Comparison of ENCODE assay signal across 33 cellular contexts in genomic region chr2:177694348-177694747, GRCh38.
"Had no signal": no experiment of that assay in that cellular context is flagged by ENCODE, and none has a peak within 500 bp of the region (broad histone marks: within the 10 kb centered on the region; RNA-seq: fewer than 3 reads in every experiment).

No MANE protein-coding gene starts in this region.

- H3K9me3 ChIP-seq: adrenal gland, body of pancreas, gastrocnemius medialis, heart left ventricle had no signal

- H3K4me3 Mint-ChIP-seq: activated CD4-positive, alpha-beta memory T cell treated with anti-CD3 and anti-CD28 coated beads for 36 hours; activated CD4-positive, alpha-beta T cell treated with anti-CD3 and anti-CD28 coated beads for 36 hours; activated CD4-positive, alpha-beta T cell treated with anti-CD3 and anti-CD28 coated beads, Interleukin-2, amount 10 ng/mL, durations not matched to agents 24 days and 14 days; activated CD8-positive, alpha-beta memory T cell treated with anti-CD3 and anti-CD28 coated beads, Interleukin-2, amount 10 ng/mL, durations not matched to agents 7 days and 5 days; activated CD8-positive, alpha-beta T cell treated with anti-CD3 and anti-CD28 coated beads, Interleukin-2, amount 10 ng/mL, durations not matched to agents 7 days and 5 days; activated naive CD4-positive, alpha-beta T cell treated with anti-CD3 and anti-CD28 coated beads for 36 hours; activated naive CD4-positive, alpha-beta T cell treated with anti-CD3 and anti-CD28 coated beads, Interleukin-2, amount 50 U/mL, for 24 hours; activated naive CD8-positive, alpha-beta T cell treated with anti-CD3 and anti-CD28 coated beads for 36 hours; activated naive CD8-positive, alpha-beta T cell treated with anti-CD3 and anti-CD28 coated beads, Interleukin-2, amount 50 U/mL, for 24 hours; activated T-helper 1 cell treated with anti-CD3 and anti-CD28 coated beads, Interleukin-12 subunit alpha, Interleukin-12 subunit beta, Interleukin-2, Interleukin-4 antibody, amounts not matched to agents 30 ng/mL and 10 ng/mL and 1 ng/mL, durations not matched to agents 14 hours and 24 hours and 36 hours; T-helper 17 cell had no signal

- H3K4me3 ChIP-seq: adrenal gland, body of pancreas, gastrocnemius medialis, heart left ventricle had no signal

- FAIRE-seq: colon had no signal

- DNase-seq: activated CD4-positive, alpha-beta memory T cell treated with anti-CD3 and anti-CD28 coated beads for 36 hours; activated CD4-positive, alpha-beta T cell treated with anti-CD3 and anti-CD28 coated beads for 36 hours; activated CD4-positive, alpha-beta T cell treated with anti-CD3 and anti-CD28 coated beads, Interleukin-2, amount 10 ng/mL, durations not matched to agents 24 days and 14 days; activated CD4-positive, CD25-positive, alpha-beta regulatory T cell; activated CD4-positive, CD25-positive, alpha-beta regulatory T cell treated with anti-CD3 and anti-CD28 coated beads, Interleukin-2, amount 50 U/mL, for 72 hours; activated CD8-positive, alpha-beta memory T cell treated with anti-CD3 and anti-CD28 coated beads, Interleukin-2, amount 10 ng/mL, durations not matched to agents 7 days and 5 days; activated CD8-positive, alpha-beta memory T cell treated with anti-CD3 and anti-CD28 coated beads, Interleukin-2, amount 50 U/mL, for 4 hours; activated CD8-positive, alpha-beta T cell treated with anti-CD3 and anti-CD28 coated beads, Interleukin-2, amount 10 ng/mL, durations not matched to agents 7 days and 5 days; activated effector memory CD4-positive, alpha-beta T cell treated with anti-CD3 and anti-CD28 coated beads, Interleukin-2, amount 50 U/mL, for 16 hours; activated naive CD4-positive, alpha-beta T cell treated with anti-CD3 and anti-CD28 coated beads for 36 hours; activated naive CD8-positive, alpha-beta T cell treated with anti-CD3 and anti-CD28 coated beads for 36 hours; activated naive CD8-positive, alpha-beta T cell treated with anti-CD3 and anti-CD28 coated beads, Interleukin-2, amount 50 U/mL, for 24 hours; activated T-cell treated with anti-CD3 and anti-CD28 coated beads, Interleukin-2, amount 50 U/mL, for 1 hour; activated T-cell treated with anti-CD3 and anti-CD28 coated beads, Interleukin-2, amount 50 U/mL, for 48 hours; amygdala; aorta; body of pancreas; caudate nucleus; cortex of kidney; dermis blood vessel endothelial cell; effector CD8-positive, alpha-beta T cell; foreskin fibroblast; gastrocnemius medialis; glutamatergic neuron; heart left ventricle; T-helper 1 cell; T-helper 17 cell had no signal

- H3K4me1 Mint-ChIP-seq: activated CD4-positive, alpha-beta T cell treated with anti-CD3 and anti-CD28 coated beads for 36 hours; activated naive CD8-positive, alpha-beta T cell treated with anti-CD3 and anti-CD28 coated beads for 36 hours; activated naive CD8-positive, alpha-beta T cell treated with anti-CD3 and anti-CD28 coated beads, Interleukin-2, amount 50 U/mL, for 24 hours had no signal

- H3K27me3 ChIP-seq: adrenal gland, body of pancreas, gastrocnemius medialis, heart left ventricle had no signal

- ATAC-seq: activated CD4-positive, alpha-beta T cell treated with anti-CD3 and anti-CD28 coated beads for 36 hours; activated CD8-positive, alpha-beta memory T cell treated with anti-CD3 and anti-CD28 coated beads, Interleukin-2, amount 10 ng/mL, durations not matched to agents 7 days and 5 days; activated CD8-positive, alpha-beta T cell treated with anti-CD3 and anti-CD28 coated beads, Interleukin-2, amount 10 ng/mL, durations not matched to agents 7 days and 5 days; activated naive CD8-positive, alpha-beta T cell treated with anti-CD3 and anti-CD28 coated beads, Interleukin-2, amount 50 U/mL, for 24 hours; body of pancreas; esophagus mucosa; gastrocnemius medialis; heart left ventricle; T-helper 17 cell had no signal

- H3K9me3 Mint-ChIP-seq: activated CD4-positive, alpha-beta memory T cell treated with anti-CD3 and anti-CD28 coated beads for 36 hours; activated CD4-positive, alpha-beta T cell treated with anti-CD3 and anti-CD28 coated beads, Interleukin-2, amount 10 ng/mL, durations not matched to agents 24 days and 14 days; activated naive CD4-positive, alpha-beta T cell treated with anti-CD3 and anti-CD28 coated beads for 36 hours; activated naive CD4-positive, alpha-beta T cell treated with anti-CD3 and anti-CD28 coated beads, Interleukin-2, amount 50 U/mL, for 24 hours; activated naive CD8-positive, alpha-beta T cell treated with anti-CD3 and anti-CD28 coated beads for 36 hours; activated naive CD8-positive, alpha-beta T cell treated with anti-CD3 and anti-CD28 coated beads, Interleukin-2, amount 50 U/mL, for 24 hours; activated T-helper 1 cell treated with anti-CD3 and anti-CD28 coated beads, Interleukin-12 subunit alpha, Interleukin-12 subunit beta, Interleukin-2, Interleukin-4 antibody, amounts not matched to agents 30 ng/mL and 10 ng/mL and 1 ng/mL, durations not matched to agents 14 hours and 24 hours and 36 hours; activated T-helper 2 cell treated with anti-CD3 and anti-CD28 coated beads, Interferon-gamma antibody, Interleukin-2, Interleukin-4, amounts not matched to agents 10 μg/mL and 5 μg/mL and 100 μg/mL, durations not matched to agents 14 hours and 24 hours and 36 hours had no signal

- H3K27ac ChIP-seq: adrenal gland, body of pancreas, gastrocnemius medialis, heart left ventricle had no signal

- H3K36me3 ChIP-seq: adrenal gland, gastrocnemius medialis, heart left ventricle had no signal

- H3K27me3 Mint-ChIP-seq: activated naive CD8-positive, alpha-beta T cell treated with anti-CD3 and anti-CD28 coated beads, Interleukin-2, amount 50 U/mL, for 24 hours had no signal

- H3K27ac Mint-ChIP-seq: activated CD4-positive, alpha-beta memory T cell treated with anti-CD3 and anti-CD28 coated beads for 36 hours; activated CD4-positive, alpha-beta T cell treated with anti-CD3 and anti-CD28 coated beads for 36 hours; activated CD4-positive, alpha-beta T cell treated with anti-CD3 and anti-CD28 coated beads, Interleukin-2, amount 10 ng/mL, durations not matched to agents 24 days and 14 days; activated CD8-positive, alpha-beta memory T cell treated with anti-CD3 and anti-CD28 coated beads, Interleukin-2, amount 10 ng/mL, durations not matched to agents 7 days and 5 days; activated CD8-positive, alpha-beta T cell treated with anti-CD3 and anti-CD28 coated beads, Interleukin-2, amount 10 ng/mL, durations not matched to agents 7 days and 5 days; activated naive CD4-positive, alpha-beta T cell treated with anti-CD3 and anti-CD28 coated beads for 36 hours; activated naive CD4-positive, alpha-beta T cell treated with anti-CD3 and anti-CD28 coated beads, Interleukin-2, amount 50 U/mL, for 24 hours; activated naive CD8-positive, alpha-beta T cell treated with anti-CD3 and anti-CD28 coated beads for 36 hours; activated naive CD8-positive, alpha-beta T cell treated with anti-CD3 and anti-CD28 coated beads, Interleukin-2, amount 50 U/mL, for 24 hours; activated T-helper 1 cell treated with anti-CD3 and anti-CD28 coated beads, Interleukin-12 subunit alpha, Interleukin-12 subunit beta, Interleukin-2, Interleukin-4 antibody, amounts not matched to agents 30 ng/mL and 10 ng/mL and 1 ng/mL, durations not matched to agents 14 hours and 24 hours and 36 hours; activated T-helper 2 cell treated with anti-CD3 and anti-CD28 coated beads, Interferon-gamma antibody, Interleukin-2, Interleukin-4, amounts not matched to agents 10 μg/mL and 5 μg/mL and 100 μg/mL, durations not matched to agents 14 hours and 24 hours and 36 hours; T-helper 17 cell had no signal

- H3K4me1 ChIP-seq: adrenal gland, gastrocnemius medialis, heart left ventricle had no signal

- H3K36me3 Mint-ChIP-seq: activated CD4-positive, alpha-beta memory T cell treated with anti-CD3 and anti-CD28 coated beads for 36 hours; activated CD8-positive, alpha-beta memory T cell treated with anti-CD3 and anti-CD28 coated beads, Interleukin-2, amount 10 ng/mL, durations not matched to agents 7 days and 5 days; activated naive CD8-positive, alpha-beta T cell treated with anti-CD3 and anti-CD28 coated beads for 36 hours had no signal
